1 cellular context compared by ENCODE assay signal in the genomic region with DNA sequence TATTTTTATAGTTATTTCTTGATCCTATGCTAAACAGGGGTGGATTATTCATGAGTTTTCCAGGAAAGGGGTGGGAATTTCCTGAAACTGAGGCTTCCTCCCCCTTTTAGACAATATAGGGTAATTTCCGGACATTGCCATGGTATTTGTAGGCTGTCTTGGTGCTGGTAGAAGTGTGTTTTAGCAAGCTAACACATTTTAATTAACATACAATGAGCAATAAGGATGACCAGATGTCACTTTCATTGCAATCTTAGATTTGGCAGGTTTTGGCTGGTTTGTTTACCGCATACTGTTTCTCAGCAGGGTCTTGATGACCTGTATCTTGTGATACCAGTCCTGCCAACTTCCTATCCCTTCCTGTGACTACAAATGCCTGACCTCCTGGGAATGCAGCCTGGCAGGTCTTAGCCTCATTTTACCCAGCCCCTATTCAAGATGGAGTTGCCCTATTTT.
TF ChIP-seq lines count a peak whose summit lies in the region.

No MANE protein-coding gene starts in this region.

TF ChIP-seq in K562, 482 proteins besides CTCF, POLR2A, EP300 and RAD21:
- TF ChIP-seq STAT5A (IDR thresholded peaks at IDR 0.05; ENCODE audit: borderline replicate concordance, low read length) (peak; percentile 55), KDM1A (IDR thresholded peaks at IDR 0.05) (no peak), ETV1 (tag; conservative IDR thresholded peaks at IDR 0.05; ENCODE audit: low read depth) (peak; percentile 13; the same call in 1 of the 2 replicates), GATAD2B (IDR thresholded peaks at IDR 0.05; ENCODE audit: borderline replicate concordance) (no peak)
